1 cellular context compared by ENCODE assay signal in genomic region chrX:71540801-71541545, GRCh38.
TF ChIP-seq lines count a peak whose summit lies in the region.

No MANE protein-coding gene starts in this region.

TF ChIP-seq in K562, 482 proteins besides CTCF, POLR2A, EP300 and RAD21 (continued from another document):
- 0 out of 2 replicates have a peak, but pooled peaks have one; percentile 27 for TF ChIP-seq ZBTB33 (CRISPR knock-in tag; IDR thresholded peaks at IDR 0.05)
- no peak for TF ChIP-seq CREB3L1 (IDR thresholded peaks at IDR 0.05; ENCODE audit: borderline replicate concordance, low read depth)
- TF ChIP-seq LCOR (CRISPR knock-in tag; IDR thresholded peaks at IDR 0.05) = no peak
- TF ChIP-seq TCF3 (CRISPR knock-in tag; IDR thresholded peaks at IDR 0.05) = peak; percentile 56
- TF ChIP-seq NFIC (IDR thresholded peaks at IDR 0.05) = no peak
- no peak for TF ChIP-seq E2F5 (CRISPR knock-in tag; IDR thresholded peaks at IDR 0.05)
- no peak for TF ChIP-seq TAF1 (IDR thresholded peaks at IDR 0.05; ENCODE audit: control insufficient read depth, extremely low read depth, insufficient read depth, low read length, severe bottlenecking)
- TF ChIP-seq CBFA2T3 (IDR thresholded peaks at IDR 0.05) = peak; percentile 42; the same call in 1 of the 2 replicates
- no peak; the same call in 1 of the 2 replicates for TF ChIP-seq TAL1 (IDR thresholded peaks at IDR 0.05)
- TF ChIP-seq CBFA2T2 (conservative IDR thresholded peaks at IDR 0.05) = no peak
- peak; percentile 34; the same call in 1 of the 2 replicates for TF ChIP-seq L3MBTL2 (IDR thresholded peaks at IDR 0.05)
- TF ChIP-seq PHB2 (IDR thresholded peaks at IDR 0.05; ENCODE audit: low read depth) = no peak
- no peak for TF ChIP-seq IFI16 (CRISPR knock-in tag; IDR thresholded peaks at IDR 0.05)
- no peak for TF ChIP-seq ARID1B (IDR thresholded peaks at IDR 0.05)
- no peak for TF ChIP-seq MAFG (tag; conservative IDR thresholded peaks at IDR 0.05)
- TF ChIP-seq MAX (CRISPR knock-in tag; IDR thresholded peaks at IDR 0.05) = no peak
- no peak for TF ChIP-seq ZNF24 (IDR thresholded peaks at IDR 0.05)
- no peak for TF ChIP-seq ZNF766 (CRISPR knock-in tag; conservative IDR thresholded peaks at IDR 0.05)
- no peak for TF ChIP-seq ETV1 (tag; conservative IDR thresholded peaks at IDR 0.05; ENCODE audit: low read depth)
- TF ChIP-seq DACH1 (IDR thresholded peaks at IDR 0.05; ENCODE audit: partially characterized antibody) = no peak
- no peak for TF ChIP-seq ZNF121 (CRISPR knock-in tag; conservative IDR thresholded peaks at IDR 0.05)
- no peak for TF ChIP-seq ETS2 (tag; IDR thresholded peaks at IDR 0.05; ENCODE audit: borderline replicate concordance, poor library complexity, severe bottlenecking)
- TF ChIP-seq ZNF134 (CRISPR knock-in tag; conservative IDR thresholded peaks at IDR 0.05) = no peak
- TF ChIP-seq MYBL2 (IDR thresholded peaks at IDR 0.05; ENCODE audit: low read depth) = no peak
- no peak for TF ChIP-seq MYBL2 (CRISPR knock-in tag; IDR thresholded peaks at IDR 0.05; ENCODE audit: borderline replicate concordance)
- no peak for TF ChIP-seq MCM5 (IDR thresholded peaks at IDR 0.05; ENCODE audit: low read depth)
- TF ChIP-seq ZNF77 (CRISPR knock-in tag; IDR thresholded peaks at IDR 0.05) = no peak
- no peak for TF ChIP-seq DPF2 (IDR thresholded peaks at IDR 0.05)
- peak; percentile 38; the same call in 1 of the 2 replicates for TF ChIP-seq MGA (IDR thresholded peaks at IDR 0.05)
- TF ChIP-seq NR4A1 (CRISPR knock-in tag; IDR thresholded peaks at IDR 0.05) = no peak
- no peak for TF ChIP-seq NR4A1 (tag; IDR thresholded peaks at IDR 0.05)
- TF ChIP-seq GTF2F1 (IDR thresholded peaks at IDR 0.05; ENCODE audit: low read depth, low read length) = no peak
- TF ChIP-seq RBFOX2 (IDR thresholded peaks at IDR 0.05; ENCODE audit: low read depth, low read length) = no peak
- no peak for TF ChIP-seq MTA3 (IDR thresholded peaks at IDR 0.05; ENCODE audit: borderline replicate concordance)
- TF ChIP-seq ATF3 (IDR thresholded peaks at IDR 0.05) = 0 out of 2 replicates have a peak, but pooled peaks have one; percentile 6
- no peak for TF ChIP-seq ATF3 (CRISPR knock-in tag; conservative IDR thresholded peaks at IDR 0.05)
- TF ChIP-seq ID3 (CRISPR knock-in tag; IDR thresholded peaks at IDR 0.05) = no peak
- no peak for TF ChIP-seq ID3 (tag; IDR thresholded peaks at IDR 0.05)
